In genomic region chr7:5692845-5693278, GRCh38 we compare ENCODE assay signal across 8 cellular contexts.
DNase-seq lines count a peak whose midpoint lies in the region.

No MANE protein-coding gene starts in this region.

- no peak overlapping the region for H3K4me3 ChIP-seq in mesodermal cell (ENCODE audit: extremely low read depth, insufficient read depth, low read length, poor library complexity, severe bottlenecking)

- H3K36me3 ChIP-seq in mesodermal cell (ENCODE audit: control insufficient read depth, insufficient read depth, low read length): peaks cover 35% of the 10 kb centered on the region

- in situ Hi-C loops in G401 (cut with HindIII; ENCODE audit: low sequenced_read_pairs): no loop called here
- in situ Hi-C loops in KBM-7 (cut with MboI; ENCODE audit: low pct_unique_long_range_greater_than_20kb, low sequenced_read_pairs): no loop called here

- peak; percentile 60 for DNase-seq in G401 (ENCODE audit: low spot score)
- DNase-seq in NCI-H2029 (lab: John Stamatoyannopoulos, UW): peak; percentile 66
- DNase-seq in amniotic stem cell (lab: John Stamatoyannopoulos, UW): peak; percentile 25
- DNase-seq in KBM-7: no peak
- DNase-seq in mesenteric fat pad (ENCODE audit: low spot score): no peak
- DNase-seq in DMS53 (lab: John Stamatoyannopoulos, UW): no peak
- no peak for DNase-seq in GOT3 (lab: John Stamatoyannopoulos, UW)

- H3K4me1 ChIP-seq in mesodermal cell (ENCODE audit: control insufficient read depth, insufficient read depth, low read length, poor library complexity, severe bottlenecking): peaks cover 65% of the 10 kb centered on the region

- WGBS in mesodermal cell (ENCODE audit: insufficient coverage in 2 of 2), 2 experiments: 95 to 96% methylated on average over 5 of the region's 7 CpGs

- peak overlapping the region; percentile 94 for H3K27ac ChIP-seq in mesodermal cell (ENCODE audit: low read depth, low read length, severe bottlenecking)

- H3K9me3 ChIP-seq in mesodermal cell (ENCODE audit: control insufficient read depth, low read length): no peaks in the 10 kb centered on the region

Comparison
In these comparisons a context has a peak if more than half of its experiments do, and no peak if none do; other contexts are left out.
1. DNase-seq: peak in G401 (single experiment), NCI-H2029 (single experiment) and amniotic stem cell (single experiment); none in KBM-7 (single experiment), mesenteric fat pad (single experiment), DMS53 (single experiment) and GOT3 (single experiment).